Comparison of ENCODE assay signal across 5 cellular contexts in genomic region chr5:1333286-1333685, GRCh38. TPM values are rescaled to one million over a fixed set of nuclear protein-coding genes. Genes with fewer than 3 reads are reported as not detected.
"Had no signal": no experiment of that assay in that cellular context is flagged by ENCODE, and none has a peak within 500 bp of the region (broad histone marks: within the 10 kb centered on the region; RNA-seq: fewer than 3 reads in every experiment).

No MANE protein-coding gene starts in this region.

RNA-seq across cellular contexts. Expression of gene TERT, which starts 38.4 kb away (rescaled TPM):
- total RNA-seq: aorta, body of pancreas, bronchial epithelial cell, chondrocyte had no signal
- polyA plus RNA-seq: adrenal gland, aorta had no signal
